18 cellular contexts compared by ENCODE assay signal in the genomic region with DNA sequence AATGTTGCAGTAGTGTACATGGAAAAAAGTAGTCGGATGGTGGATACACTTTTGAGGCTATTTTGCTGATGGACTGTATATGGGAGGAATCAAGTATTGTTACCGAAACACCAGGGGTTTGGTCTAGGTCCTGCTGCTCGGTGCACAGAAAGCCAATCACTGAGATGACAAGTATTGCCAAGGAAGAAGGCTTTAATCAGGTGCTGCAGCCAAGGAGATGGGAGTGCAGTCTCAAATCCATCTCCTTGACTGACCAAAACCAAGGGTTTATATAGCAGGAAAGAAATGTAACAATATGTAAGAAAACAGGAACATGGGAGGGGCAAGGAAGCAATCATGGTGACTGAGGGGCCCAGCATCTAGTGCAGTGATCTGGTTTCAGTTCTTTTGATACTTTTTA. TPM values are rescaled to one million over a fixed set of nuclear protein-coding genes. Genes with fewer than 3 reads are reported as not detected.
DNase-seq lines count a peak whose midpoint lies in the region; ATAC-seq and TF ChIP-seq lines count a peak whose summit lies in the region.
"Had no signal": no experiment of that assay in that cellular context is flagged by ENCODE, and none has a peak within 500 bp of the region (broad histone marks: within the 10 kb centered on the region; RNA-seq: fewer than 3 reads in every experiment).

No MANE protein-coding gene starts in this region.

- no peak overlapping the region for H3K9ac ChIP-seq in neural progenitor cell
- no peak overlapping the region for H3K9ac ChIP-seq in mesendoderm (ENCODE audit: low read length)
- H3K9ac ChIP-seq: BLaER1, GM23248 had no signal

- H3K56ac ChIP-seq in mesendoderm (ENCODE audit: low read length): no peak overlapping the region

- CTCF ChIA-PET in CD4-positive, alpha-beta T cell (lab: Charles Lee): no interaction called here
- CTCF ChIA-PET in CD8-positive, alpha-beta T cell (lab: Charles Lee): interaction anchor here (1.4 to 2.4 kb wide), 2 partner anchors 105 kb away, joined by 3 to 7 read pairs; a partner anchor contains a TSS

- peaks cover 20% of the 10 kb centered on the region for H3K4me1 Mint-ChIP-seq in CD4-positive, alpha-beta T cell (ENCODE audit: low read depth)
- H3K4me1 Mint-ChIP-seq in CD8-positive, alpha-beta T cell (ENCODE audit: low read depth): peaks cover 19% of the 10 kb centered on the region
- peaks cover 11% of the 10 kb centered on the region for H3K4me1 Mint-ChIP-seq in endothelial cell (ENCODE audit: unreplicated experiment)
- H3K4me1 Mint-ChIP-seq in neural progenitor cell: peaks cover 9% of the 10 kb centered on the region

- no peak overlapping the region for H4K5ac ChIP-seq in mesendoderm (ENCODE audit: low read length)

- TF ChIP-seq CTCF in CD4-positive, alpha-beta T cell (IDR thresholded peaks at IDR 0.05): no peak
- TF ChIP-seq CTCF in CD8-positive, alpha-beta T cell (IDR thresholded peaks at IDR 0.05): no peak
- TF ChIP-seq CTCF in endothelial cell (IDR thresholded peaks at IDR 0.05; ENCODE audit: unreplicated experiment): no peak
- TF ChIP-seq CTCF in neural progenitor cell (IDR thresholded peaks at IDR 0.05): no peak

- peak overlapping the region; percentile 59 for H3K27ac Mint-ChIP-seq in CD4-positive, alpha-beta T cell
- peak overlapping the region; percentile 28 for H3K27ac Mint-ChIP-seq in CD8-positive, alpha-beta T cell
- H3K27ac Mint-ChIP-seq in endothelial cell (ENCODE audit: unreplicated experiment) (peak overlapping the region; percentile 19), neural progenitor cell (no peak overlapping the region)
- H3K27ac Mint-ChIP-seq: B cell; CD4-positive, CD25-positive, alpha-beta regulatory T cell; H9 had no signal

- intact Hi-C loops in CD4-positive, alpha-beta T cell (cut with DNase I, micrococcal nuclease): loop anchor here in 1 of 2 experiments (2.0 kb wide), 1 partner anchor 18 kb away; no protein-coding TSS in a partner anchor
- intact Hi-C loops in CD8-positive, alpha-beta T cell (cut with DNase I, micrococcal nuclease): loop anchor here in 1 of 2 experiments (5.0 kb wide), 1 partner anchor 314 kb away; a partner anchor contains a TSS

- no peak overlapping the region for H3K4me3 ChIP-seq in CD8-positive, alpha-beta T cell (ENCODE audit: low read depth, low read length)
- no peak overlapping the region for H3K4me3 ChIP-seq in neural progenitor cell
- H3K4me3 ChIP-seq in mesendoderm (ENCODE audit: low read length): no peak overlapping the region
- H3K4me3 ChIP-seq: BLaER1, GM23248 had no signal

- peaks cover 2% of the 10 kb centered on the region for H3K79me1 ChIP-seq in mesendoderm (ENCODE audit: low read length)

- no peak for DNase-seq in CD4-positive, alpha-beta T cell
- no peak for DNase-seq in CD8-positive, alpha-beta T cell
- DNase-seq in endothelial cell (ENCODE audit: low spot score) (no peak), neural progenitor cell (ENCODE audit: low spot score) (no peak), mesendoderm (no peak), DMS153 (lab: John Stamatoyannopoulos, UW) (no peak), 8988T (no peak), H4 (ENCODE audit: low spot score) (no peak)
- DNase-seq: Calu3; CD4-positive, CD25-positive, alpha-beta regulatory T cell; COR-L47; DND-41; GM23248; H9 had no signal

- peaks cover 10% of the 10 kb centered on the region for H3K36me3 Mint-ChIP-seq in CD4-positive, alpha-beta T cell (ENCODE audit: low read depth)
- H3K36me3 Mint-ChIP-seq in CD8-positive, alpha-beta T cell: peaks cover 7% of the 10 kb centered on the region
- peaks cover 8% of the 10 kb centered on the region for H3K36me3 Mint-ChIP-seq in endothelial cell (ENCODE audit: low read depth, unreplicated experiment)
- H3K36me3 Mint-ChIP-seq in neural progenitor cell: peaks cover 4% of the 10 kb centered on the region

- no peak for ATAC-seq in CD4-positive, alpha-beta T cell (ENCODE audit: poor library complexity)
- no peak for ATAC-seq in CD8-positive, alpha-beta T cell
- ATAC-seq: HCT116 had no signal

- no peaks in the 10 kb centered on the region for H3K36me3 ChIP-seq in CD8-positive, alpha-beta T cell (ENCODE audit: insufficient read depth, low read length)
- no peaks in the 10 kb centered on the region for H3K36me3 ChIP-seq in neural progenitor cell
- no peaks in the 10 kb centered on the region for H3K36me3 ChIP-seq in mesendoderm (ENCODE audit: control insufficient read depth, insufficient read depth, low read length)
- H3K36me3 ChIP-seq: BLaER1 had no signal

- H3K4me3 Mint-ChIP-seq in CD4-positive, alpha-beta T cell: peak overlapping the region; percentile 71
- H3K4me3 Mint-ChIP-seq in CD8-positive, alpha-beta T cell: no peak overlapping the region
- H3K4me3 Mint-ChIP-seq in endothelial cell (ENCODE audit: unreplicated experiment) (peak overlapping the region; percentile 66), neural progenitor cell (peak overlapping the region; percentile 26)
- H3K4me3 Mint-ChIP-seq: B cell, H9 had no signal

- no peak overlapping the region for H3K18ac ChIP-seq in mesendoderm (ENCODE audit: low read length)

- H3F3A ChIP-seq in neural progenitor cell (ENCODE audit: low read depth): peaks cover 23% of the 10 kb centered on the region

- no peaks in the 10 kb centered on the region for H3K9me3 ChIP-seq in CD4-positive, alpha-beta T cell (ENCODE audit: control insufficient read depth, low read length)
- no peaks in the 10 kb centered on the region for H3K9me3 ChIP-seq in CD8-positive, alpha-beta T cell (ENCODE audit: low read length)
- H3K9me3 ChIP-seq in neural progenitor cell (ENCODE audit: low read depth): no peaks in the 10 kb centered on the region

- H2BK15ac ChIP-seq in mesendoderm (replicated peaks; ENCODE audit: low read depth): no peak overlapping the region

- H3K4ac ChIP-seq in mesendoderm (ENCODE audit: low read depth, low read length): no peak overlapping the region

- H3K79me2 ChIP-seq in neural progenitor cell (ENCODE audit: low read depth): peaks cover 19% of the 10 kb centered on the region
- peaks cover 14% of the 10 kb centered on the region for H3K79me2 ChIP-seq in mesendoderm (ENCODE audit: control insufficient read depth, insufficient read depth, low read length)

- H3K4me2 ChIP-seq in neural progenitor cell: no peak overlapping the region
- no peak overlapping the region for H3K4me2 ChIP-seq in mesendoderm (ENCODE audit: low read length)
- H3K4me2 ChIP-seq: BLaER1 had no signal

- H2AFZ ChIP-seq in neural progenitor cell (replicated peaks): no peak overlapping the region
- H2AFZ ChIP-seq: GM23248 had no signal

- H2BK120ac ChIP-seq in mesendoderm (ENCODE audit: low read depth, low read length): no peak overlapping the region

- H3K27me3 Mint-ChIP-seq in CD4-positive, alpha-beta T cell: no peaks in the 10 kb centered on the region
- H3K27me3 Mint-ChIP-seq in CD8-positive, alpha-beta T cell (ENCODE audit: low read depth): no peaks in the 10 kb centered on the region
- peaks cover 13% of the 10 kb centered on the region for H3K27me3 Mint-ChIP-seq in endothelial cell (ENCODE audit: unreplicated experiment)
- H3K27me3 Mint-ChIP-seq in neural progenitor cell (ENCODE audit: insufficient read depth, low read depth): peaks cover 5% of the 10 kb centered on the region

- H4K8ac ChIP-seq in mesendoderm (ENCODE audit: low read depth, low read length): no peak overlapping the region

- peaks cover 5% of the 10 kb centered on the region for H3K9me3 Mint-ChIP-seq in CD4-positive, alpha-beta T cell
- peaks cover 6% of the 10 kb centered on the region for H3K9me3 Mint-ChIP-seq in CD8-positive, alpha-beta T cell
- no peaks in the 10 kb centered on the region for H3K9me3 Mint-ChIP-seq in endothelial cell (ENCODE audit: unreplicated experiment)
- peaks cover 5% of the 10 kb centered on the region for H3K9me3 Mint-ChIP-seq in neural progenitor cell

- H3K23ac ChIP-seq in mesendoderm (ENCODE audit: low read length): no peak overlapping the region

- no peak overlapping the region for H3K27ac ChIP-seq in CD4-positive, alpha-beta T cell (ENCODE audit: low read depth, low read length)
- H3K27ac ChIP-seq in CD8-positive, alpha-beta T cell (ENCODE audit: low read depth, low read length): no peak overlapping the region
- H3K27ac ChIP-seq in neural progenitor cell (no peak overlapping the region), mesendoderm (ENCODE audit: low read depth, low read length) (no peak overlapping the region)
- H3K27ac ChIP-seq: BLaER1, C4-2B, GM23248 had no signal

- no peaks in the 10 kb centered on the region for H3K27me3 ChIP-seq in CD4-positive, alpha-beta T cell (ENCODE audit: control insufficient read depth, insufficient read depth, low read length)
- no peaks in the 10 kb centered on the region for H3K27me3 ChIP-seq in CD8-positive, alpha-beta T cell (ENCODE audit: insufficient read depth, low read length)
- no peaks in the 10 kb centered on the region for H3K27me3 ChIP-seq in neural progenitor cell
- no peaks in the 10 kb centered on the region for H3K27me3 ChIP-seq in mesendoderm (ENCODE audit: insufficient read depth, low read length, poor library complexity)
- H3K27me3 ChIP-seq: BLaER1 had no signal

- POLR2A ChIA-PET in CD4-positive, alpha-beta T cell (lab: Charles Lee): no interaction called here
- POLR2A ChIA-PET in CD8-positive, alpha-beta T cell (lab: Charles Lee): interaction anchor here (0.8 kb wide), 1 partner anchor 10 kb away, joined by 3 read pairs; no protein-coding TSS in a partner anchor

- peaks cover 11% of the 10 kb centered on the region for H4K20me1 ChIP-seq in neural progenitor cell (ENCODE audit: low read depth)

- H3K4me1 ChIP-seq in CD8-positive, alpha-beta T cell (ENCODE audit: insufficient read depth, low read length): peaks cover 14% of the 10 kb centered on the region
- H3K4me1 ChIP-seq in neural progenitor cell: peaks cover 9% of the 10 kb centered on the region
- H3K4me1 ChIP-seq in mesendoderm (ENCODE audit: control insufficient read depth, low read depth, low read length): peaks cover 4% of the 10 kb centered on the region

- H2BK5ac ChIP-seq in mesendoderm (ENCODE audit: low read length): no peak overlapping the region

- H2AK5ac ChIP-seq in mesendoderm (ENCODE audit: low read length): no peak overlapping the region

- no CpG with 5 or more reads among the region's 3 CpGs for WGBS in mesendoderm (ENCODE audit: extremely low coverage, insufficient coverage, low lambda C conversion rate)

RNA-seq across cellular contexts. Expression of a gene that starts 2.8 kb away (rescaled TPM):
- total RNA-seq in CD4-positive, alpha-beta T cell: 1 to 10 TPM; 3.6 to 4.3 TPM
- total RNA-seq in CD8-positive, alpha-beta T cell: 1 to 10 TPM; 2.1 to 3.0 TPM
- 56.7 TPM for total RNA-seq in endothelial cell (ENCODE audit: unreplicated experiment)
- 80.4 and 89.5 TPM in 2 replicates for total RNA-seq in neural progenitor cell (ENCODE audit: low replicate concordance)
- polyA plus RNA-seq in mesendoderm (2013, experiment 1 of 2): 23.2 TPM
- polyA plus RNA-seq in mesendoderm (2013, experiment 2 of 2): 20.9 TPM
- 0.74 and 1.3 TPM in 2 replicates for total RNA-seq in H4 (2014; rRNA removed; shearing (Covaris generic))

RNA-seq across cellular contexts. Expression of a gene that starts 45.3 kb away (rescaled TPM):
- 10 to 100 TPM; 13.7 to 16.0 TPM for total RNA-seq in CD4-positive, alpha-beta T cell
- total RNA-seq in CD8-positive, alpha-beta T cell: 10 to 100 TPM; 16.5 to 20.1 TPM
- 18.3 TPM for total RNA-seq in endothelial cell (ENCODE audit: unreplicated experiment)
- 11.6 and 13.8 TPM in 2 replicates for total RNA-seq in neural progenitor cell (ENCODE audit: low replicate concordance)
- 6.9 TPM for polyA plus RNA-seq in mesendoderm (2013, experiment 1 of 2)
- polyA plus RNA-seq in mesendoderm (2013, experiment 2 of 2): 6.6 TPM
- 8.7 and 11.1 TPM in 2 replicates for total RNA-seq in H4 (2014; rRNA removed; shearing (Covaris generic))

Comparison
In these comparisons a context has a peak if more than half of its experiments do, and no peak if none do; other contexts are left out.
1. RNA of a gene that starts 2.8 kb away (total RNA-seq): 80.4 to 89.5 TPM in neural progenitor cell and 56.7 TPM in endothelial cell (single experiment); 3.6 to 4.3 TPM in CD4-positive, alpha-beta T cell, 2.1 to 3.0 TPM in CD8-positive, alpha-beta T cell and 0.74 to 1.3 TPM in H4; every median in the first group is over 10 times any median in the second.